ENCODE assay signal across 33 cellular contexts in genomic region chr2:45769786-45770576, GRCh38.
DNase-seq lines count a peak whose midpoint lies in the region; ATAC-seq, FAIRE-seq and TF ChIP-seq lines count a peak whose summit lies in the region.
"Had no signal": no experiment of that assay in that cellular context is flagged by ENCODE, and none has a peak within 500 bp of the region (broad histone marks: within the 10 kb centered on the region; RNA-seq: fewer than 3 reads in every experiment).

No MANE protein-coding gene starts in this region.

- ATAC-seq in heart right ventricle (no peak), right cardiac atrium (no peak)
- ATAC-seq: activated CD8-positive, alpha-beta T cell treated with anti-CD3 and anti-CD28 coated beads, Interleukin-2, amount 10 ng/mL, durations not matched to agents 7 days and 5 days; CD8-positive, alpha-beta T cell; naive thymus-derived CD4-positive, alpha-beta T cell; T-helper 17 cell had no signal

- H3K79me2 ChIP-seq in OCI-LY1 (ENCODE audit: insufficient read depth, low read length): no peaks in the 10 kb centered on the region

- TF ChIP-seq EP300 in transverse colon (IDR thresholded peaks at IDR 0.05; ENCODE audit: low read depth): no peak

- H3K27me3 Mint-ChIP-seq in glutamatergic neuron (ENCODE audit: unreplicated experiment): peaks cover 11% of the 10 kb centered on the region
- H3K27me3 Mint-ChIP-seq: naive thymus-derived CD4-positive, alpha-beta T cell; T-helper 17 cell had no signal

- H3K9me3 ChIP-seq in heart right ventricle (no peaks in the 10 kb centered on the region), right cardiac atrium (ENCODE audit: control insufficient read depth, low read length) (no peaks in the 10 kb centered on the region), OCI-LY1 (ENCODE audit: low read length) (no peaks in the 10 kb centered on the region), transverse colon (no peaks in the 10 kb centered on the region), small intestine (ENCODE audit: control insufficient read depth, low read depth) (no peaks in the 10 kb centered on the region)
- H3K9me3 ChIP-seq: adrenal gland, MG63, SK-N-SH, testis had no signal

- peak overlapping the region; percentile 30 for H3K4me2 ChIP-seq in OCI-LY1 (ENCODE audit: low read length)
- H3K4me2 ChIP-seq: KMS-11, SK-N-SH had no signal

- H3K4me1 ChIP-seq in heart right ventricle: peaks cover 24 to 76% (median 60%) of the 10 kb centered on the region in 9 donors
- H3K4me1 ChIP-seq in right cardiac atrium (ENCODE audit: control insufficient read depth, insufficient read depth, low read length): peaks cover 29% of the 10 kb centered on the region
- H3K4me1 ChIP-seq in OCI-LY1 (ENCODE audit: insufficient read depth, low read length, severe bottlenecking): peaks cover 47% of the 10 kb centered on the region
- H3K4me1 ChIP-seq in transverse colon: peaks cover 0 to 41% (median 14%) of the 10 kb centered on the region in 4 donors
- H3K4me1 ChIP-seq in small intestine (ENCODE audit: control insufficient read depth in 2 of 2, insufficient read depth in 1 of 2, low read depth in 1 of 2, low read length in 1 of 2): peaks cover 0 to 4% of the 10 kb centered on the region in 2 donors

- TF ChIP-seq CTCF in heart right ventricle (IDR thresholded peaks at IDR 0.05) (no peak), OCI-LY1 (IDR thresholded peaks at IDR 0.05; ENCODE audit: low read length) (no peak), glutamatergic neuron (IDR thresholded peaks at IDR 0.05; ENCODE audit: partially characterized antibody, unreplicated experiment) (no peak), transverse colon (IDR thresholded peaks at IDR 0.05) (no peak)

- TF ChIP-seq POLR2A in transverse colon (IDR thresholded peaks at IDR 0.05): no peak

- no peaks in the 10 kb centered on the region for H3K9me2 ChIP-seq in OCI-LY1 (ENCODE audit: low read depth, low read length)
- H3K9me2 ChIP-seq: SK-N-SH had no signal

- H3K4me3 Mint-ChIP-seq in glutamatergic neuron (ENCODE audit: unreplicated experiment): no peak overlapping the region
- H3K4me3 Mint-ChIP-seq: activated CD8-positive, alpha-beta T cell treated with anti-CD3 and anti-CD28 coated beads, Interleukin-2, amount 10 ng/mL, durations not matched to agents 7 days and 5 days; activated naive CD4-positive, alpha-beta T cell treated with anti-CD3 and anti-CD28 coated beads for 36 hours; CD8-positive, alpha-beta T cell; naive thymus-derived CD4-positive, alpha-beta T cell; T-helper 17 cell had no signal

- no peaks in the 10 kb centered on the region for H3K36me3 Mint-ChIP-seq in glutamatergic neuron (ENCODE audit: unreplicated experiment)
- H3K36me3 Mint-ChIP-seq: CD8-positive, alpha-beta T cell; naive thymus-derived CD4-positive, alpha-beta T cell had no signal

- H3K4me3 ChIP-seq in heart right ventricle (no peak overlapping the region), right cardiac atrium (ENCODE audit: low read length) (no peak overlapping the region), OCI-LY1 (ENCODE audit: low read depth, low read length, poor library complexity, severe bottlenecking) (no peak overlapping the region), transverse colon (no peak overlapping the region), small intestine (ENCODE audit: low read depth in 1 of 2, low read length in 2 of 2) (no peak overlapping the region)
- H3K4me3 ChIP-seq: lung, MG63, testis had no signal

- peak overlapping the region; percentile 3; the same call in 1 of the 2 replicates for H3K9ac ChIP-seq in OCI-LY1 (ENCODE audit: low read length)
- H3K9ac ChIP-seq: KMS-11, SK-N-SH had no signal

- H4K20me1 ChIP-seq in OCI-LY1 (ENCODE audit: insufficient read depth, low read length): no peaks in the 10 kb centered on the region

- H3K27ac ChIP-seq in heart right ventricle (peak overlapping the region in 6 of 10 donors; percentile 64 to 80 (median 76)), right cardiac atrium (ENCODE audit: low read length) (no peak overlapping the region), OCI-LY1 (ENCODE audit: low read depth, low read length, poor library complexity, severe bottlenecking) (peak overlapping the region; percentile 47), transverse colon (peak overlapping the region in 3 of 4 donors; percentile 55 to 76 (median 73)), small intestine (ENCODE audit: low read depth in 1 of 2, low read length in 1 of 2) (no peak overlapping the region)
- H3K27ac ChIP-seq: epithelial cell of prostate, KMS-11 had no signal

- H3K36me3 ChIP-seq in heart right ventricle: no peaks in the 10 kb centered on the region
- H3K36me3 ChIP-seq in OCI-LY1 (ENCODE audit: insufficient read depth, low read length): no peaks in the 10 kb centered on the region
- no peaks in the 10 kb centered on the region for H3K36me3 ChIP-seq in transverse colon
- H3K36me3 ChIP-seq in small intestine (ENCODE audit: control insufficient read depth in 2 of 2, insufficient read depth in 2 of 2, low read length in 2 of 2): no peaks in the 10 kb centered on the region
- H3K36me3 ChIP-seq: adrenal gland, MG63 had no signal

- H3F3A ChIP-seq in OCI-LY1 (ENCODE audit: insufficient read depth, low read length): no peaks in the 10 kb centered on the region

- 85 to 88% methylated on average over 15 of the region's 15 CpGs for WGBS in heart right ventricle, 2 donors
- 82% methylated on average over 15 of the region's 15 CpGs for WGBS in right cardiac atrium
- WGBS in transverse colon (ENCODE audit: low coverage in 1 of 2), 2 donors: 90 to 92% methylated on average over 5 to 15 of the region's 15 CpGs
- 85 to 88% (median 87%) methylated on average over 15 of the region's 15 CpGs for WGBS in small intestine, 3 donors

- H3K27me3 ChIP-seq in heart right ventricle (no peaks in the 10 kb centered on the region), right cardiac atrium (ENCODE audit: control insufficient read depth, insufficient read depth) (no peaks in the 10 kb centered on the region), OCI-LY1 (ENCODE audit: insufficient read depth, low read length) (no peaks in the 10 kb centered on the region), transverse colon (no peaks in the 10 kb centered on the region), small intestine (ENCODE audit: control insufficient read depth in 2 of 2, insufficient read depth in 2 of 2, low read length in 2 of 2) (no peaks in the 10 kb centered on the region)
- H3K27me3 ChIP-seq: adrenal gland, MG63, testis had no signal

- peaks cover 20% of the 10 kb centered on the region for H3K9me3 Mint-ChIP-seq in glutamatergic neuron (ENCODE audit: unreplicated experiment)
- H3K9me3 Mint-ChIP-seq: activated naive CD4-positive, alpha-beta T cell treated with anti-CD3 and anti-CD28 coated beads for 36 hours; CD8-positive, alpha-beta T cell; naive thymus-derived CD4-positive, alpha-beta T cell had no signal

- in situ Hi-C loops in transverse colon (cut with MboI; ENCODE audit: low pct_ligation_motif_present in 1 of 4, low pct_unique_long_range_greater_than_20kb in 1 of 4, low sequenced_read_pairs in 3 of 4): loop anchor here in 2 of 4 donors (10.0 kb wide), 1 partner anchor 125 kb away; no protein-coding TSS in a partner anchor

- no peak overlapping the region for H2AFZ ChIP-seq in OCI-LY1 (ENCODE audit: low read length)

- peaks cover 49% of the 10 kb centered on the region for H3K4me1 Mint-ChIP-seq in glutamatergic neuron (ENCODE audit: low read depth, unreplicated experiment)

- intact Hi-C loops in heart right ventricle (cut with DNase I): loop anchor here in 3 of 10 donors (2.0 to 10.0 kb wide), 3 partner anchors 118 to 165 kb away; partner anchors contain the start of gene PRKCE (in 2 of the 3)
- intact Hi-C loops in right cardiac atrium (cut with DNase I): loop anchor here in 2 of 4 donors (5.0 to 10.0 kb wide), 2 partner anchors 118 to 165 kb away; partner anchors contain the start of gene PRKCE (in 2 of the 2)
- intact Hi-C loops in transverse colon (cut with DNase I; ENCODE audit: low total_unique reads): loop anchor here (5.0 kb wide), 1 partner anchor 167 kb away; no protein-coding TSS in a partner anchor

- DNase-seq in heart right ventricle: no peak
- no peak for DNase-seq in right cardiac atrium
- DNase-seq in glutamatergic neuron: no peak
- DNase-seq in transverse colon: no peak
- DNase-seq in HuH-7 (ENCODE audit: low spot score): no peak
- DNase-seq in NCI-H510A (lab: John Stamatoyannopoulos, UW): no peak
- no peak for DNase-seq in small intestine
- DNase-seq: activated CD8-positive, alpha-beta T cell treated with anti-CD3 and anti-CD28 coated beads, Interleukin-2, amount 10 ng/mL, durations not matched to agents 7 days and 5 days; activated naive CD4-positive, alpha-beta T cell treated with anti-CD3 and anti-CD28 coated beads for 36 hours; CD8-positive, alpha-beta T cell; central memory CD4-positive, alpha-beta T cell; cortex of kidney; effector memory CD4-positive, alpha-beta T cell; H7; MG63; naive thymus-derived CD4-positive, alpha-beta T cell; NCI-H1417 treated with DMSO at 0.1 percent for 48 hours; NCI-H2081; NCI-H748 treated with DMSO at 0.1 percent for 48 hours; occipital lobe; retina; SK-N-SH; stimulated activated CD4-positive, alpha-beta T cell treated with anti-CD3 and anti-CD28 coated beads, Interleukin-1b, Interleukin-23, amount 100 ng/mL, for 48 hours; stimulated activated naive CD4-positive, alpha-beta T cell treated with Interleukin-2 at 50 U/mL for 16 hours; T-helper 17 cell; testis had no signal

- FAIRE-seq in small intestine (lab: Jason Lieb, UNC): no peak
- FAIRE-seq: A204.1, urothelium cell line had no signal

- H3K27ac Mint-ChIP-seq in glutamatergic neuron (ENCODE audit: unreplicated experiment): peak overlapping the region; percentile 97
- H3K27ac Mint-ChIP-seq: activated CD8-positive, alpha-beta T cell treated with anti-CD3 and anti-CD28 coated beads, Interleukin-2, amount 10 ng/mL, durations not matched to agents 7 days and 5 days; activated naive CD4-positive, alpha-beta T cell treated with anti-CD3 and anti-CD28 coated beads for 36 hours; CD8-positive, alpha-beta T cell; T-helper 17 cell had no signal

Comparison
In these comparisons a context has a peak if more than half of its experiments do, and no peak if none do; other contexts are left out.
1. H3K27ac ChIP-seq: peak in heart right ventricle (6 of 10), OCI-LY1 (single experiment) and transverse colon (3 of 4); none in right cardiac atrium (single experiment) and small intestine (0 of 2).